Comparison of ENCODE assay signal across 1 cellular context in the genomic region with DNA sequence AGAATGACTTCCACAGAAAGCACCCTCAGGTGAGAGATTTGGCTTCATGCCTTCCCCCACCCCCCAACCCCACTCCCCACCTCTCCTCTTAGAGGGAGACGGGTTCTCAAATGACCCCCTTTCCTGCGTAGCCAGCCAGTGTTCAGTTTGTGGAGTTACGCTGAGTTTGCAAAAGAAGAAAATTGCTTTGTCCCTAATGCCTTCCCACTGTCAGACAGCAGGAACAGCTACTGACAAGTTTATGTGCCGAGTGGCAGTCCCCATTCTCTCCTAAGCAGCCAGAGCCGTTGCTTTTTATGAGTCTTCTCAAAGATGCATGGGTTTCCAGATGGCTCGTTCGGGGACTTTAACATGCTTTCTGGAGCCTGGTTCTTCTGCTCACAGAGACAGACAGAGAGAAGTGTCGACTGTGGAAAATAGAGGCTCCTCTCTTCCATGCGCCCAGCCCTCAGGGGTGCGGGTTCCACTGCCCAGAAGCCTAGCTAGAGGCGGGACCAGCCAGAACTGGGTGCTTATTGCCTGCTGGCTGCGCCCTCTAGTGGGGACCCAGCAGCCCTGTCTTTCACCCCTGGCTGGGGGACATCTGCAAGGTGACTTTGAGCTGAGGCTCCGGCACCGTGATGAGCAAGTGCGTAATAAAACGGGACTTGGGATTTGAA.
TF ChIP-seq lines count a peak whose summit lies in the region.

No MANE protein-coding gene starts in this region.

TF ChIP-seq in HepG2, 621 proteins besides CTCF, POLR2A, EP300 and RAD21 (continued from another document and continues in another):
- TF ChIP-seq, protein P1, sequence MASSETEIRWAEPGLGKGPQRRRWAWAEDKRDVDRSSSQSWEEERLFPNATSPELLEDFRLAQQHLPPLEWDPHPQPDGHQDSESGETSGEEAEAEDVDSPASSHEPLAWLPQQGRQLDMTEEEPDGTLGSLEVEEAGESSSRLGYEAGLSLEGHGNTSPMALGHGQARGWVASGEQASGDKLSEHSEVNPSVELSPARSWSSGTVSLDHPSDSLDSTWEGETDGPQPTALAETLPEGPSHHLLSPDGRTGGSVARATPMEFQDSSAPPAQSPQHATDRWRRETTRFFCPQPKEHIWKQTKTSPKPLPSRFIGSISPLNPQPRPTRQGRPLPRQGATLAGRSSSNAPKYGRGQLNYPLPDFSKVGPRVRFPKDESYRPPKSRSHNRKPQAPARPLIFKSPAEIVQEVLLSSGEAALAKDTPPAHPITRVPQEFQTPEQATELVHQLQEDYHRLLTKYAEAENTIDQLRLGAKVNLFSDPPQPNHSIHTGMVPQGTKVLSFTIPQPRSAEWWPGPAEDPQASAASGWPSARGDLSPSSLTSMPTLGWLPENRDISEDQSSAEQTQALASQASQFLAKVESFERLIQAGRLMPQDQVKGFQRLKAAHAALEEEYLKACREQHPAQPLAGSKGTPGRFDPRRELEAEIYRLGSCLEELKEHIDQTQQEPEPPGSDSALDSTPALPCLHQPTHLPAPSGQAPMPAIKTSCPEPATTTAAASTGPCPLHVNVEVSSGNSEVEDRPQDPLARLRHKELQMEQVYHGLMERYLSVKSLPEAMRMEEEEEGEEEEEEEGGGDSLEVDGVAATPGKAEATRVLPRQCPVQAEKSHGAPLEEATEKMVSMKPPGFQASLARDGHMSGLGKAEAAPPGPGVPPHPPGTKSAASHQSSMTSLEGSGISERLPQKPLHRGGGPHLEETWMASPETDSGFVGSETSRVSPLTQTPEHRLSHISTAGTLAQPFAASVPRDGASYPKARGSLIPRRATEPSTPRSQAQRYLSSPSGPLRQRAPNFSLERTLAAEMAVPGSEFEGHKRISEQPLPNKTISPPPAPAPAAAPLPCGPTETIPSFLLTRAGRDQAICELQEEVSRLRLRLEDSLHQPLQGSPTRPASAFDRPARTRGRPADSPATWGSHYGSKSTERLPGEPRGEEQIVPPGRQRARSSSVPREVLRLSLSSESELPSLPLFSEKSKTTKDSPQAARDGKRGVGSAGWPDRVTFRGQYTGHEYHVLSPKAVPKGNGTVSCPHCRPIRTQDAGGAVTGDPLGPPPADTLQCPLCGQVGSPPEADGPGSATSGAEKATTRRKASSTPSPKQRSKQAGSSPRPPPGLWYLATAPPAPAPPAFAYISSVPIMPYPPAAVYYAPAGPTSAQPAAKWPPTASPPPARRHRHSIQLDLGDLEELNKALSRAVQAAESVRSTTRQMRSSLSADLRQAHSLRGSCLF (CRISPR knock-in tag; IDR thresholded peaks at IDR 0.05; ENCODE audit: borderline replicate concordance), result no peak
- TF ChIP-seq, protein P2, sequence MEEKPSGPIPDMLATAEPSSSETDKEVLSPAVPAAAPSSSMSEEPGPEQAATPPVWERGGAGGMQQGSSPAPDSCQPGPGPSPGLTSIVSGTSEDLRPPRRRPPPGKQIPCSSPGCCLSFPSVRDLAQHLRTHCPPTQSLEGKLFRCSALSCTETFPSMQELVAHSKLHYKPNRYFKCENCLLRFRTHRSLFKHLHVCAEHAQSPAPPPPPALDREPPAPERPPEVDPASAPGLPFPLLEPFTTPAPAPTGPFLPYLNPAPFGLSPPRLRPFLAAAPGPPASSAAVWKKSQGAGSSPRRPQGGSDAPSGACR (CRISPR knock-in tag; IDR thresholded peaks at IDR 0.05), result 0 out of 2 replicates have a peak, but pooled peaks have one; percentile 59
- TF ChIP-seq GATAD2A (CRISPR knock-in tag; IDR thresholded peaks at IDR 0.05) (peak; percentile 58; the same call in 1 of the 2 replicates), ZFYVE20 (CRISPR knock-in tag; IDR thresholded peaks at IDR 0.05; ENCODE audit: borderline replicate concordance, low read depth) (no peak), HDAC1 (CRISPR knock-in tag; IDR thresholded peaks at IDR 0.05) (no peak), RARG (CRISPR knock-in tag; IDR thresholded peaks at IDR 0.05; ENCODE audit: low read depth) (no peak), CC2D1A (CRISPR knock-in tag; IDR thresholded peaks at IDR 0.05) (no peak), MBNL3 (CRISPR knock-in tag; conservative IDR thresholded peaks at IDR 0.05) (no peak), REXO4 (CRISPR knock-in tag; IDR thresholded peaks at IDR 0.05; ENCODE audit: borderline replicate concordance) (no peak), MXD4 (CRISPR knock-in tag; IDR thresholded peaks at IDR 0.05) (no peak), TBX2 (CRISPR knock-in tag; IDR thresholded peaks at IDR 0.05; ENCODE audit: borderline replicate concordance) (no peak), SYNCRIP (IDR thresholded peaks at IDR 0.05; ENCODE audit: insufficient read depth, low read depth, low read length) (no peak), SKI (IDR thresholded peaks at IDR 0.05; ENCODE audit: partially characterized antibody) (no peak), GABPB1 (CRISPR knock-in tag; IDR thresholded peaks at IDR 0.05) (0 out of 2 replicates have a peak, but pooled peaks have one; percentile 25), NFE2L2 (IDR thresholded peaks at IDR 0.05; ENCODE audit: low read length) (no peak), ZNF207 (IDR thresholded peaks at IDR 0.05; ENCODE audit: borderline replicate concordance) (no peak), SMARCC2 (IDR thresholded peaks at IDR 0.05) (no peak), BRCA1 (CRISPR knock-in tag; IDR thresholded peaks at IDR 0.05) (no peak), CEBPG (CRISPR knock-in tag; IDR thresholded peaks at IDR 0.05) (peak; percentile 21; the same call in 1 of the 2 replicates), ZFP36L1 (CRISPR knock-in tag; IDR thresholded peaks at IDR 0.05) (no peak), RORA (CRISPR knock-in tag; IDR thresholded peaks at IDR 0.05) (no peak), TAF15 (IDR thresholded peaks at IDR 0.05; ENCODE audit: low read depth, low read length, poor library complexity, severe bottlenecking) (no peak), ZBTB7A (CRISPR knock-in tag; IDR thresholded peaks at IDR 0.05) (no peak), REPIN1 (CRISPR knock-in tag; IDR thresholded peaks at IDR 0.05; ENCODE audit: borderline replicate concordance, low read depth) (no peak; the same call in 1 of the 2 replicates), ZNF598 (CRISPR knock-in tag; IDR thresholded peaks at IDR 0.05; ENCODE audit: borderline replicate concordance) (0 out of 2 replicates have a peak, but pooled peaks have one; percentile 58), IRX3 (CRISPR knock-in tag; IDR thresholded peaks at IDR 0.05; ENCODE audit: borderline replicate concordance, low read depth) (no peak), RAD51 (IDR thresholded peaks at IDR 0.05; ENCODE audit: borderline replicate concordance) (no peak), ZNF577 (CRISPR knock-in tag; IDR thresholded peaks at IDR 0.05; ENCODE audit: borderline replicate concordance, low read depth) (no peak), ZNF83 (CRISPR knock-in tag; IDR thresholded peaks at IDR 0.05; ENCODE audit: borderline replicate concordance) (peak; percentile 57; the same call in 1 of the 2 replicates), KLF12 (CRISPR knock-in tag; IDR thresholded peaks at IDR 0.05; ENCODE audit: borderline replicate concordance) (no peak), FIP1L1 (IDR thresholded peaks at IDR 0.05; ENCODE audit: borderline replicate concordance, insufficient read depth, low read depth, low read length) (no peak), DNMT3B (CRISPR knock-in tag; conservative IDR thresholded peaks at IDR 0.05) (no peak), NCOA2 (CRISPR knock-in tag; IDR thresholded peaks at IDR 0.05) (0 out of 2 replicates have a peak, but pooled peaks have one; percentile 23), JARID2 (CRISPR knock-in tag; IDR thresholded peaks at IDR 0.05; ENCODE audit: insufficient replicate concordance) (no peak)
- TF ChIP-seq, protein P3, sequence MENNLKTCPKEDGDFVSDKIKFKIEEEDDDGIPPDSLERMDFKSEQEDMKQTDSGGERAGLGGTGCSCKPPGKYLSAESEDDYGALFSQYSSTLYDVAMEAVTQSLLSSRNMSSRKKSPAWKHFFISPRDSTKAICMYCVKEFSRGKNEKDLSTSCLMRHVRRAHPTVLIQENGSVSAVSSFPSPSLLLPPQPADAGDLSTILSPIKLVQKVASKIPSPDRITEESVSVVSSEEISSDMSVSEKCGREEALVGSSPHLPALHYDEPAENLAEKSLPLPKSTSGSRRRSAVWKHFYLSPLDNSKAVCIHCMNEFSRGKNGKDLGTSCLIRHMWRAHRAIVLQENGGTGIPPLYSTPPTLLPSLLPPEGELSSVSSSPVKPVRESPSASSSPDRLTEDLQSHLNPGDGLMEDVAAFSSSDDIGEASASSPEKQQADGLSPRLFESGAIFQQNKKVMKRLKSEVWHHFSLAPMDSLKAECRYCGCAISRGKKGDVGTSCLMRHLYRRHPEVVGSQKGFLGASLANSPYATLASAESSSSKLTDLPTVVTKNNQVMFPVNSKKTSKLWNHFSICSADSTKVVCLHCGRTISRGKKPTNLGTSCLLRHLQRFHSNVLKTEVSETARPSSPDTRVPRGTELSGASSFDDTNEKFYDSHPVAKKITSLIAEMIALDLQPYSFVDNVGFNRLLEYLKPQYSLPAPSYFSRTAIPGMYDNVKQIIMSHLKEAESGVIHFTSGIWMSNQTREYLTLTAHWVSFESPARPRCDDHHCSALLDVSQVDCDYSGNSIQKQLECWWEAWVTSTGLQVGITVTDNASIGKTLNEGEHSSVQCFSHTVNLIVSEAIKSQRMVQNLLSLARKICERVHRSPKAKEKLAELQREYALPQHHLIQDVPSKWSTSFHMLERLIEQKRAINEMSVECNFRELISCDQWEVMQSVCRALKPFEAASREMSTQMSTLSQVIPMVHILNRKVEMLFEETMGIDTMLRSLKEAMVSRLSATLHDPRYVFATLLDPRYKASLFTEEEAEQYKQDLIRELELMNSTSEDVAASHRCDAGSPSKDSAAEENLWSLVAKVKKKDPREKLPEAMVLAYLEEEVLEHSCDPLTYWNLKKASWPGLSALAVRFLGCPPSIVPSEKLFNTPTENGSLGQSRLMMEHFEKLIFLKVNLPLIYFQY (CRISPR knock-in tag; IDR thresholded peaks at IDR 0.05; ENCODE audit: borderline replicate concordance), result peak; percentile 78; the same call in 1 of the 2 replicates
- TF ChIP-seq, protein P4, sequence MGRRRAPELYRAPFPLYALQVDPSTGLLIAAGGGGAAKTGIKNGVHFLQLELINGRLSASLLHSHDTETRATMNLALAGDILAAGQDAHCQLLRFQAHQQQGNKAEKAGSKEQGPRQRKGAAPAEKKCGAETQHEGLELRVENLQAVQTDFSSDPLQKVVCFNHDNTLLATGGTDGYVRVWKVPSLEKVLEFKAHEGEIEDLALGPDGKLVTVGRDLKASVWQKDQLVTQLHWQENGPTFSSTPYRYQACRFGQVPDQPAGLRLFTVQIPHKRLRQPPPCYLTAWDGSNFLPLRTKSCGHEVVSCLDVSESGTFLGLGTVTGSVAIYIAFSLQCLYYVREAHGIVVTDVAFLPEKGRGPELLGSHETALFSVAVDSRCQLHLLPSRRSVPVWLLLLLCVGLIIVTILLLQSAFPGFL (CRISPR knock-in tag; IDR thresholded peaks at IDR 0.05), result no peak
- TF ChIP-seq, protein P5, sequence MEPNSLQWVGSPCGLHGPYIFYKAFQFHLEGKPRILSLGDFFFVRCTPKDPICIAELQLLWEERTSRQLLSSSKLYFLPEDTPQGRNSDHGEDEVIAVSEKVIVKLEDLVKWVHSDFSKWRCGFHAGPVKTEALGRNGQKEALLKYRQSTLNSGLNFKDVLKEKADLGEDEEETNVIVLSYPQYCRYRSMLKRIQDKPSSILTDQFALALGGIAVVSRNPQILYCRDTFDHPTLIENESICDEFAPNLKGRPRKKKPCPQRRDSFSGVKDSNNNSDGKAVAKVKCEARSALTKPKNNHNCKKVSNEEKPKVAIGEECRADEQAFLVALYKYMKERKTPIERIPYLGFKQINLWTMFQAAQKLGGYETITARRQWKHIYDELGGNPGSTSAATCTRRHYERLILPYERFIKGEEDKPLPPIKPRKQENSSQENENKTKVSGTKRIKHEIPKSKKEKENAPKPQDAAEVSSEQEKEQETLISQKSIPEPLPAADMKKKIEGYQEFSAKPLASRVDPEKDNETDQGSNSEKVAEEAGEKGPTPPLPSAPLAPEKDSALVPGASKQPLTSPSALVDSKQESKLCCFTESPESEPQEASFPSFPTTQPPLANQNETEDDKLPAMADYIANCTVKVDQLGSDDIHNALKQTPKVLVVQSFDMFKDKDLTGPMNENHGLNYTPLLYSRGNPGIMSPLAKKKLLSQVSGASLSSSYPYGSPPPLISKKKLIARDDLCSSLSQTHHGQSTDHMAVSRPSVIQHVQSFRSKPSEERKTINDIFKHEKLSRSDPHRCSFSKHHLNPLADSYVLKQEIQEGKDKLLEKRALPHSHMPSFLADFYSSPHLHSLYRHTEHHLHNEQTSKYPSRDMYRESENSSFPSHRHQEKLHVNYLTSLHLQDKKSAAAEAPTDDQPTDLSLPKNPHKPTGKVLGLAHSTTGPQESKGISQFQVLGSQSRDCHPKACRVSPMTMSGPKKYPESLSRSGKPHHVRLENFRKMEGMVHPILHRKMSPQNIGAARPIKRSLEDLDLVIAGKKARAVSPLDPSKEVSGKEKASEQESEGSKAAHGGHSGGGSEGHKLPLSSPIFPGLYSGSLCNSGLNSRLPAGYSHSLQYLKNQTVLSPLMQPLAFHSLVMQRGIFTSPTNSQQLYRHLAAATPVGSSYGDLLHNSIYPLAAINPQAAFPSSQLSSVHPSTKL (CRISPR knock-in tag; IDR thresholded peaks at IDR 0.05), result no peak
- TF ChIP-seq, protein P6, sequence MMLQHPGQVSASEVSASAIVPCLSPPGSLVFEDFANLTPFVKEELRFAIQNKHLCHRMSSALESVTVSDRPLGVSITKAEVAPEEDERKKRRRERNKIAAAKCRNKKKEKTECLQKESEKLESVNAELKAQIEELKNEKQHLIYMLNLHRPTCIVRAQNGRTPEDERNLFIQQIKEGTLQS (CRISPR knock-in tag; IDR thresholded peaks at IDR 0.05), result no peak
- TF ChIP-seq, protein P7, sequence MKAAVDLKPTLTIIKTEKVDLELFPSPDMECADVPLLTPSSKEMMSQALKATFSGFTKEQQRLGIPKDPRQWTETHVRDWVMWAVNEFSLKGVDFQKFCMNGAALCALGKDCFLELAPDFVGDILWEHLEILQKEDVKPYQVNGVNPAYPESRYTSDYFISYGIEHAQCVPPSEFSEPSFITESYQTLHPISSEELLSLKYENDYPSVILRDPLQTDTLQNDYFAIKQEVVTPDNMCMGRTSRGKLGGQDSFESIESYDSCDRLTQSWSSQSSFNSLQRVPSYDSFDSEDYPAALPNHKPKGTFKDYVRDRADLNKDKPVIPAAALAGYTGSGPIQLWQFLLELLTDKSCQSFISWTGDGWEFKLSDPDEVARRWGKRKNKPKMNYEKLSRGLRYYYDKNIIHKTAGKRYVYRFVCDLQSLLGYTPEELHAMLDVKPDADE (CRISPR knock-in tag; IDR thresholded peaks at IDR 0.05), result no peak
- TF ChIP-seq, protein P8, sequence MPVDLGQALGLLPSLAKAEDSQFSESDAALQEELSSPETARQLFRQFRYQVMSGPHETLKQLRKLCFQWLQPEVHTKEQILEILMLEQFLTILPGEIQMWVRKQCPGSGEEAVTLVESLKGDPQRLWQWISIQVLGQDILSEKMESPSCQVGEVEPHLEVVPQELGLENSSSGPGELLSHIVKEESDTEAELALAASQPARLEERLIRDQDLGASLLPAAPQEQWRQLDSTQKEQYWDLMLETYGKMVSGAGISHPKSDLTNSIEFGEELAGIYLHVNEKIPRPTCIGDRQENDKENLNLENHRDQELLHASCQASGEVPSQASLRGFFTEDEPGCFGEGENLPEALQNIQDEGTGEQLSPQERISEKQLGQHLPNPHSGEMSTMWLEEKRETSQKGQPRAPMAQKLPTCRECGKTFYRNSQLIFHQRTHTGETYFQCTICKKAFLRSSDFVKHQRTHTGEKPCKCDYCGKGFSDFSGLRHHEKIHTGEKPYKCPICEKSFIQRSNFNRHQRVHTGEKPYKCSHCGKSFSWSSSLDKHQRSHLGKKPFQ (CRISPR knock-in tag; IDR thresholded peaks at IDR 0.05; ENCODE audit: insufficient replicate concordance), result no peak
- TF ChIP-seq, protein P9, sequence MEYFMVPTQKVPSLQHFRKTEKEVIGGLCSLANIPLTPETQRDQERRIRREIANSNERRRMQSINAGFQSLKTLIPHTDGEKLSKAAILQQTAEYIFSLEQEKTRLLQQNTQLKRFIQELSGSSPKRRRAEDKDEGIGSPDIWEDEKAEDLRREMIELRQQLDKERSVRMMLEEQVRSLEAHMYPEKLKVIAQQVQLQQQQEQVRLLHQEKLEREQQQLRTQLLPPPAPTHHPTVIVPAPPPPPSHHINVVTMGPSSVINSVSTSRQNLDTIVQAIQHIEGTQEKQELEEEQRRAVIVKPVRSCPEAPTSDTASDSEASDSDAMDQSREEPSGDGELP (IDR thresholded peaks at IDR 0.05; ENCODE audit: borderline replicate concordance, low read depth), result no peak
